In the genomic region with DNA sequence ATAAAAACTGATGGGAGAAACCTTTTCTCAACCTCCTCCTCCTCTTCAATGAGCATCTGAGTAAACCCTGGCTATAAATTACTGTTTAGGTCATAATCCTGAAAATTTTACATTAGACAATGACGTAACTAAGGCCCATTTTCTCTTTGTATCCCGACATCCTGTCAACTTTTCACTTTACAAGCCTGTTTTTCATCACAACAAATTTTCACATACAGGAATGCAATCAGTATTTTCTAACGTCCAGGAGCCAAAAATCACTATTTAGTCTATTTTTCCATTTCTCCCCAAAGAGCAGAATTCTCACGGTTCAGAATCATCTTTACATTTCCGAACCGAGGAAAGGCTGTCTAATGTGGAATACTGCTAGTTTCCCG, we compare ENCODE assay signal across 8 cellular contexts. TPM values are rescaled to one million over a fixed set of nuclear protein-coding genes. Genes with fewer than 3 reads are reported as not detected.
DNase-seq lines count a peak whose midpoint lies in the region; ATAC-seq and TF ChIP-seq lines count a peak whose summit lies in the region.

No MANE protein-coding gene starts in this region.

- H3K4me1 ChIP-seq in right atrium auricular region: peaks cover 0 to 46% of the 10 kb centered on the region in 2 donors
- H3K4me1 ChIP-seq in thymus (ENCODE audit: control insufficient read depth, insufficient read depth, low read length): no peaks in the 10 kb centered on the region

- intact Hi-C loops in cardiac septum (cut with DNase I): loop anchor here (5.0 kb wide), 4 partner anchors 59 to 369 kb away; partner anchors contain the start of gene AFG3L2

- no peak for TF ChIP-seq CTCF in right atrium auricular region (IDR thresholded peaks at IDR 0.05)

- H3K9me3 ChIP-seq in right atrium auricular region (no peaks in the 10 kb centered on the region), thymus (ENCODE audit: control insufficient read depth) (no peaks in the 10 kb centered on the region)

- H3K36me3 ChIP-seq in right atrium auricular region (no peaks in the 10 kb centered on the region), thymus (ENCODE audit: control insufficient read depth, insufficient read depth) (no peaks in the 10 kb centered on the region)

- H3K27ac ChIP-seq in right atrium auricular region (peak overlapping the region; percentile 95 to 99), layer of hippocampus (ENCODE audit: low read depth, low read length) (peak overlapping the region; percentile 84), thymus (ENCODE audit: low read depth) (no peak overlapping the region)

- no peak for ATAC-seq in GM19035 (IDR thresholded peaks at IDR 0.05; ENCODE audit: unreplicated experiment)

- DNase-seq in right atrium auricular region (ENCODE audit: low spot score) (no peak), cardiac septum (ENCODE audit: low spot score) (no peak), amniotic epithelial cell (ENCODE audit: low read depth) (peak; percentile 41), NCI-H524 (lab: John Stamatoyannopoulos, UW) (no peak), NCI-H82 (lab: John Stamatoyannopoulos, UW) (no peak)

- H3K4me3 ChIP-seq in right atrium auricular region: peak overlapping the region; percentile 75 to 88
- peak overlapping the region; percentile 68 for H3K4me3 ChIP-seq in thymus (ENCODE audit: low read length)

- H3K27me3 ChIP-seq in right atrium auricular region (no peaks in the 10 kb centered on the region), layer of hippocampus (ENCODE audit: control insufficient read depth, insufficient read depth, low read length) (no peaks in the 10 kb centered on the region), thymus (ENCODE audit: control insufficient read depth, insufficient read depth) (peaks cover 27% of the 10 kb centered on the region)

- WGBS in thymus: 23% methylated on average over 7 of the region's 7 CpGs

RNA-seq across cellular contexts. Expression of gene SPIRE1, which starts 1.2 kb away (rescaled TPM):
- 10 to 100 TPM; 34.7 to 42.9 TPM for total RNA-seq in right atrium auricular region
- total RNA-seq in cardiac septum: 87.1 TPM
- polyA plus RNA-seq in thymus: 6.2 TPM

RNA-seq across cellular contexts. Expression of gene CEP76, which starts 45.9 kb away (rescaled TPM):
- total RNA-seq in right atrium auricular region (1 to 10 TPM; 3.1 to 4.4 TPM), cardiac septum (3.2 TPM)
- 4.7 TPM for polyA plus RNA-seq in thymus

RNA-seq across cellular contexts. Expression of gene PSMG2, which starts 46.2 kb away (rescaled TPM):
- total RNA-seq in right atrium auricular region (10 to 100 TPM; 37.7 to 46.0 TPM), cardiac septum (43.8 TPM)
- 125 TPM for polyA plus RNA-seq in thymus
